Comparison of ENCODE assay signal across 9 cellular contexts in genomic region chr13:78601124-78601885, GRCh38. TPM values are rescaled to one million over a fixed set of nuclear protein-coding genes. Genes with fewer than 3 reads are reported as not detected.
DNase-seq lines count a peak whose midpoint lies in the region; ATAC-seq and TF ChIP-seq lines count a peak whose summit lies in the region.
"Had no signal": no experiment of that assay in that cellular context is flagged by ENCODE, and none has a peak within 500 bp of the region (broad histone marks: within the 10 kb centered on the region; RNA-seq: fewer than 3 reads in every experiment).

No MANE protein-coding gene starts in this region.

- H3K9me3 Mint-ChIP-seq in activated CD8-positive, alpha-beta T cell treated with anti-CD3 and anti-CD28 coated beads for 36 hours: peaks cover 2% of the 10 kb centered on the region
- H3K9me3 Mint-ChIP-seq in stimulated activated naive B cell treated with anti-CD40 and anti-IgM and Interleukin-4, amounts not matched to agents 10 μg/mL and 1 μg/mL and 100 μg/mL, for 72 hours: peaks cover 4 to 6% of the 10 kb centered on the region in 2 donors

- H3K27me3 Mint-ChIP-seq in activated CD8-positive, alpha-beta T cell treated with anti-CD3 and anti-CD28 coated beads for 36 hours: peaks cover 77% of the 10 kb centered on the region
- peaks cover 73 to 85% of the 10 kb centered on the region in 2 donors for H3K27me3 Mint-ChIP-seq in stimulated activated naive B cell treated with anti-CD40 and anti-IgM and Interleukin-4, amounts not matched to agents 10 μg/mL and 1 μg/mL and 100 μg/mL, for 72 hours

- H3K9me3 ChIP-seq in iPS-18a (ENCODE audit: control insufficient read depth, low read depth, low read length): no peaks in the 10 kb centered on the region

- peak overlapping the region; percentile 30 for H3K4me3 ChIP-seq in iPS-18a (ENCODE audit: low read length)

- peak; percentile 10 for ATAC-seq in activated CD8-positive, alpha-beta T cell treated with anti-CD3 and anti-CD28 coated beads for 36 hours
- ATAC-seq in stimulated activated naive B cell treated with anti-CD40 and anti-IgM and Interleukin-4, amounts not matched to agents 10 μg/mL and 1 μg/mL and 100 μg/mL, for 72 hours (replicated peaks): no peak
- no peak for ATAC-seq in GM18873 (IDR thresholded peaks at IDR 0.05; ENCODE audit: low FRiP score, unreplicated experiment)

- CTCF ChIA-PET in activated CD8-positive, alpha-beta T cell treated with anti-CD3 and anti-CD28 coated beads for 36 hours (lab: Charles Lee): no interaction called here

- peaks cover 23% of the 10 kb centered on the region for H3K4me1 ChIP-seq in iPS-18a (ENCODE audit: control insufficient read depth, low read depth, low read length)

- H3K27ac Mint-ChIP-seq in activated CD8-positive, alpha-beta T cell treated with anti-CD3 and anti-CD28 coated beads for 36 hours: no peak overlapping the region
- H3K27ac Mint-ChIP-seq in stimulated activated naive B cell treated with anti-CD40 and anti-IgM and Interleukin-4, amounts not matched to agents 10 μg/mL and 1 μg/mL and 100 μg/mL, for 72 hours: peak overlapping the region; percentile 31

- H3K36me3 Mint-ChIP-seq in activated CD8-positive, alpha-beta T cell treated with anti-CD3 and anti-CD28 coated beads for 36 hours (ENCODE audit: low read depth): peaks cover 2% of the 10 kb centered on the region
- H3K36me3 Mint-ChIP-seq in stimulated activated naive B cell treated with anti-CD40 and anti-IgM and Interleukin-4, amounts not matched to agents 10 μg/mL and 1 μg/mL and 100 μg/mL, for 72 hours: peaks cover 2 to 13% of the 10 kb centered on the region in 2 donors

- no peak for TF ChIP-seq CTCF in activated CD8-positive, alpha-beta T cell treated with anti-CD3 and anti-CD28 coated beads for 36 hours (IDR thresholded peaks at IDR 0.05)

- H3K9ac ChIP-seq in iPS-18a (ENCODE audit: low read length): no peak overlapping the region

- H3K4me1 Mint-ChIP-seq in activated CD8-positive, alpha-beta T cell treated with anti-CD3 and anti-CD28 coated beads for 36 hours (ENCODE audit: low read depth): peaks cover 16% of the 10 kb centered on the region
- peaks cover 39 to 54% of the 10 kb centered on the region in 2 donors for H3K4me1 Mint-ChIP-seq in stimulated activated naive B cell treated with anti-CD40 and anti-IgM and Interleukin-4, amounts not matched to agents 10 μg/mL and 1 μg/mL and 100 μg/mL, for 72 hours

- intact Hi-C loops in activated CD8-positive, alpha-beta T cell treated with anti-CD3 and anti-CD28 coated beads for 36 hours (cut with micrococcal nuclease): no loop called here

- peak; percentile 64 for DNase-seq in activated effector memory CD4-positive, alpha-beta T cell treated with anti-CD3 and anti-CD28 coated beads, Interleukin-2, amount 50 U/mL, for 16 hours
- DNase-seq in activated effector memory CD4-positive, alpha-beta T cell treated with Interleukin-2 at 50 U/mL for 16 hours: no peak
- no peak for DNase-seq in activated CD8-positive, alpha-beta T cell treated with anti-CD3 and anti-CD28 coated beads for 36 hours
- no peak for DNase-seq in stimulated activated naive B cell treated with anti-CD40 and anti-IgM and Interleukin-4, amounts not matched to agents 10 μg/mL and 1 μg/mL and 100 μg/mL, for 72 hours
- DNase-seq in NCI-H1105 treated with DMSO at 0.1 percent for 48 hours (lab: John Stamatoyannopoulos, UW): no peak
- no peak for DNase-seq in pons (ENCODE audit: low spot score)

- H3K27ac ChIP-seq in iPS-18a (ENCODE audit: low read length): no peak overlapping the region
- H3K27ac ChIP-seq: C4-2B had no signal

- POLR2A ChIA-PET in activated CD8-positive, alpha-beta T cell treated with anti-CD3 and anti-CD28 coated beads for 36 hours (lab: Charles Lee): no interaction called here

- peaks cover 97% of the 10 kb centered on the region for H3K27me3 ChIP-seq in iPS-18a (ENCODE audit: control insufficient read depth, insufficient read depth, low read length)

- H3K4me3 Mint-ChIP-seq in activated CD8-positive, alpha-beta T cell treated with anti-CD3 and anti-CD28 coated beads for 36 hours: peak overlapping the region; percentile 38
- peak overlapping the region; percentile 46 to 62 for H3K4me3 Mint-ChIP-seq in stimulated activated naive B cell treated with anti-CD40 and anti-IgM and Interleukin-4, amounts not matched to agents 10 μg/mL and 1 μg/mL and 100 μg/mL, for 72 hours

- H3K36me3 ChIP-seq in iPS-18a (ENCODE audit: control insufficient read depth, low read depth, low read length): no peaks in the 10 kb centered on the region

RNA-seq across cellular contexts. Expression of gene POU4F1, which starts 2.0 kb away (rescaled TPM):
- total RNA-seq in activated CD8-positive, alpha-beta T cell treated with anti-CD3 and anti-CD28 coated beads for 36 hours: under 1 TPM; 0.07 to 0.20 TPM

RNA-seq across cellular contexts. Expression of gene OBI1, which starts 57.6 kb away (rescaled TPM):
- total RNA-seq in activated CD8-positive, alpha-beta T cell treated with anti-CD3 and anti-CD28 coated beads for 36 hours: 10 to 100 TPM; 17.5 to 19.1 TPM
